ENCODE assay signal across 14 cellular contexts in the genomic region with DNA sequence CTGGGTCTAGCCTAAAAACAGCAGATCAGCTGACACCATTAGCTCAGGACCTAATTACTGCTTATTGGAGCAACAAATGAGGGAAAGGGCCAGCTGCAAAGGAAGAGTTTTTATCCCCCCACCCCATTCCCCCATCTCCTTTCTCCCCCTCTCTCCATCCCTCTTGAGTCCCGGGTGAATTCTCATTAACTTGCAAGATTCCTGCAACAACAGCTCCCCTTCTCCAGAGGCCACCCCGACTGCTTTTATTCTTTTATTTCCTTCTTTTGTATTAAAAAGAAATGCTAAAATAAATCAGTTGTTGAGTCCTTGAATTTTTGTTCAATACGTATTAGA. TPM values are rescaled to one million over a fixed set of nuclear protein-coding genes. Genes with fewer than 3 reads are reported as not detected.
A peak's percentile ranks its signal among the peaks of the same experiment; 100 is the strongest.
DNase-seq lines count a peak whose midpoint lies in the region; ATAC-seq and TF ChIP-seq lines count a peak whose summit lies in the region.
"Had no signal": no experiment of that assay in that cellular context is flagged by ENCODE, and none has a peak within 500 bp of the region (broad histone marks: within the 10 kb centered on the region; RNA-seq: fewer than 3 reads in every experiment).

No MANE protein-coding gene starts in this region.

- CTCF ChIA-PET in MCF 10A (lab: Yijun Ruan, JAX) = interaction anchor here (0.7 kb wide), 1 partner anchor 102 kb away, joined by 3 read pairs; no protein-coding TSS in a partner anchor
- CTCF ChIA-PET in mammary epithelial cell (lab: Charles Lee; ENCODE audit: low non-redundant PET) = interaction anchor here (0.6 kb wide), 1 partner anchor 118 kb away, joined by 3 read pairs; no protein-coding TSS in a partner anchor

- no peaks in the 10 kb centered on the region for H3K9me3 ChIP-seq in breast epithelium
- H3K9me3 ChIP-seq in mammary epithelial cell (replicated peaks; ENCODE audit: insufficient read depth, low read length) = no peaks in the 10 kb centered on the region
- H3K9me3 ChIP-seq in testis = no peaks in the 10 kb centered on the region
- no peaks in the 10 kb centered on the region for H3K9me3 ChIP-seq in upper lobe of left lung
- H3K9me3 ChIP-seq: adrenal gland had no signal

- TF ChIP-seq POLR2A in breast epithelium (IDR thresholded peaks at IDR 0.05) (no peak), testis (IDR thresholded peaks at IDR 0.05) (no peak), upper lobe of left lung (IDR thresholded peaks at IDR 0.05) (no peak)

- H3K4me2 ChIP-seq in mammary epithelial cell (ENCODE audit: insufficient read depth, low read depth, low read length) = peak overlapping the region; percentile 32

- WGBS in mammary epithelial cell (ENCODE audit: low coverage, missing lambda C conversion rate) = 48% methylated on average over 2 of the region's 3 CpGs
- 7 to 8% methylated on average over 3 of the region's 3 CpGs for WGBS in testis, 2 donors
- WGBS in upper lobe of left lung, 2 donors = 12 to 13% methylated on average over 3 of the region's 3 CpGs

- H2AFZ ChIP-seq in mammary epithelial cell (ENCODE audit: low read depth, low read length) = no peak overlapping the region

- DNase-seq in breast epithelium (ENCODE audit: low spot score in 2 of 2) = no peak
- DNase-seq in MCF 10A (ENCODE audit: unreplicated experiment) = no peak
- DNase-seq in mammary epithelial cell = no peak
- DNase-seq in mesothelial cell of epicardium (ENCODE audit: low spot score in 2 of 2, unreplicated experiment in 2 of 2) = no peak
- no peak for DNase-seq in testis
- no peak for DNase-seq in upper lobe of left lung
- DNase-seq in NCI-H2171 treated with DMSO at 0.1 percent for 48 hours (lab: John Stamatoyannopoulos, UW) = no peak
- no peak for DNase-seq in NOMO-1 treated with DMSO at 0.1 percent for 48 hours (lab: John Stamatoyannopoulos, UW; ENCODE audit: unreplicated experiment)
- DNase-seq: activated CD4-positive, alpha-beta T cell treated with anti-CD3 and anti-CD28 coated beads, Interleukin-2, amount 10 ng/mL, durations not matched to agents 7 days and 5 days; activated T-cell treated with anti-CD3 and anti-CD28 coated beads, Interleukin-2, amount 50 U/mL, for 72 hours; effector memory CD4-positive, alpha-beta T cell had no signal

- TF ChIP-seq EP300 in upper lobe of left lung (IDR thresholded peaks at IDR 0.05) = no peak

- no TSS peak for BruUV-seq in MCF 10A (replicated peaks; lab: Mats Ljungman, UMichigan)
- no TSS peak for BruUV-seq in mammary epithelial cell (replicated peaks; lab: Mats Ljungman, UMichigan)

- H3K4me1 Mint-ChIP-seq in MCF 10A (ENCODE audit: insufficient read depth, unreplicated experiment) = no peaks in the 10 kb centered on the region
- H3K4me1 Mint-ChIP-seq in mesothelial cell of epicardium = peaks cover 25% of the 10 kb centered on the region
- H3K4me1 Mint-ChIP-seq: activated CD4-positive, alpha-beta T cell treated with anti-CD3 and anti-CD28 coated beads, Interleukin-2, amount 10 ng/mL, durations not matched to agents 7 days and 5 days had no signal

- no peaks in the 10 kb centered on the region for H3K79me2 ChIP-seq in mammary epithelial cell (ENCODE audit: insufficient read depth, low read length)

- H3K4me3 ChIP-seq in breast epithelium (peak overlapping the region in 2 of 3 donors; percentile 54 to 68), mammary epithelial cell (replicated peaks in 1 of 3; ENCODE audit: insufficient read depth in 1 of 3, low read depth in 2 of 3, low read length in 3 of 3) (peak overlapping the region in 1 of 3 experiments; percentile 45), testis (peak overlapping the region; percentile 44 to 56), upper lobe of left lung (peak overlapping the region in 2 of 4 donors; percentile 28 to 45)

- H3K4me3 Mint-ChIP-seq in MCF 10A (ENCODE audit: unreplicated experiment) (no peak overlapping the region), mesothelial cell of epicardium (peak overlapping the region; percentile 71)
- H3K4me3 Mint-ChIP-seq: activated CD4-positive, alpha-beta T cell treated with anti-CD3 and anti-CD28 coated beads, Interleukin-2, amount 10 ng/mL, durations not matched to agents 7 days and 5 days; activated T-cell treated with anti-CD3 and anti-CD28 coated beads, Interleukin-2, amount 50 U/mL, for 72 hours; T-helper 1 cell treated with Interleukin-12 subunit alpha and Interleukin-12 subunit beta and Interleukin-4 antibody, amounts not matched to agents 30 μg/mL and 1 μg/mL, for 36 hours had no signal

- H3K36me3 Mint-ChIP-seq in MCF 10A (ENCODE audit: insufficient read depth, unreplicated experiment) = no peaks in the 10 kb centered on the region
- no peaks in the 10 kb centered on the region for H3K36me3 Mint-ChIP-seq in mesothelial cell of epicardium

- H3K4me1 ChIP-seq in breast epithelium = peaks cover 0 to 2% of the 10 kb centered on the region in 2 donors
- peaks cover 27% of the 10 kb centered on the region for H3K4me1 ChIP-seq in mammary epithelial cell (ENCODE audit: insufficient read depth, low read length)
- H3K4me1 ChIP-seq in testis = peaks cover 6% of the 10 kb centered on the region
- H3K4me1 ChIP-seq in upper lobe of left lung = peaks cover 16 to 33% (median 22%) of the 10 kb centered on the region in 4 donors

- POLR2A ChIA-PET in MCF 10A (lab: Yijun Ruan, JAX) = no interaction called here

- in situ Hi-C loops in mammary epithelial cell (cut with MboI; ENCODE audit: low sequenced_read_pairs in 2 of 2) = no loop called here

- H3K36me3 ChIP-seq in breast epithelium (no peaks in the 10 kb centered on the region), mammary epithelial cell (ENCODE audit: insufficient read depth, low read length) (no peaks in the 10 kb centered on the region), testis (ENCODE audit: low read depth, missing control alignments) (no peaks in the 10 kb centered on the region), upper lobe of left lung (no peaks in the 10 kb centered on the region)
- H3K36me3 ChIP-seq: adrenal gland had no signal

- dilution Hi-C loops in mammary epithelial cell (cut with HindIII; ENCODE audit: low sequenced_read_pairs) = no loop called here

- H3K27ac Mint-ChIP-seq in MCF 10A (ENCODE audit: low read depth, unreplicated experiment) (no peak overlapping the region), mesothelial cell of epicardium (no peak overlapping the region)
- H3K27ac Mint-ChIP-seq: activated CD4-positive, alpha-beta T cell treated with anti-CD3 and anti-CD28 coated beads, Interleukin-2, amount 10 ng/mL, durations not matched to agents 7 days and 5 days; activated T-cell treated with anti-CD3 and anti-CD28 coated beads, Interleukin-2, amount 50 U/mL, for 72 hours; T-helper 1 cell treated with Interleukin-12 subunit alpha and Interleukin-12 subunit beta and Interleukin-4 antibody, amounts not matched to agents 30 μg/mL and 1 μg/mL, for 36 hours had no signal

- H3K27me3 Mint-ChIP-seq in MCF 10A (ENCODE audit: insufficient read depth, unreplicated experiment) (peaks cover 27% of the 10 kb centered on the region), mesothelial cell of epicardium (ENCODE audit: low read depth) (peaks cover 84% of the 10 kb centered on the region)

- H3K9ac ChIP-seq in mammary epithelial cell (ENCODE audit: insufficient read depth, low read length) = no peak overlapping the region

- no peaks in the 10 kb centered on the region for H4K20me1 ChIP-seq in mammary epithelial cell (ENCODE audit: insufficient read depth, low read length)

- intact Hi-C loops in breast epithelium (cut with DNase I; ENCODE audit: low total_unique reads) = no loop called here
- intact Hi-C loops in MCF 10A (cut with micrococcal nuclease) = no loop called here
- intact Hi-C loops in mammary epithelial cell (cut with micrococcal nuclease) = loop anchor here (5.0 to 10.0 kb wide), 2 partner anchors 97 to 100 kb away; no protein-coding TSS in a partner anchor
- intact Hi-C loops in testis (cut with DNase I; ENCODE audit: low total_unique reads) = no loop called here

- peaks cover 0 to 46% of the 10 kb centered on the region in 2 donors for H3K27me3 ChIP-seq in breast epithelium
- H3K27me3 ChIP-seq in mammary epithelial cell (ENCODE audit: insufficient read depth, low read length) = peaks cover 42% of the 10 kb centered on the region
- H3K27me3 ChIP-seq in testis = no peaks in the 10 kb centered on the region
- peaks cover 0 to 20% (median 10%) of the 10 kb centered on the region in 4 donors for H3K27me3 ChIP-seq in upper lobe of left lung

- H3K9me3 Mint-ChIP-seq in MCF 10A (ENCODE audit: unreplicated experiment) (peaks cover 10% of the 10 kb centered on the region), mesothelial cell of epicardium (no peaks in the 10 kb centered on the region)
- H3K9me3 Mint-ChIP-seq: activated CD4-positive, alpha-beta T cell treated with anti-CD3 and anti-CD28 coated beads, Interleukin-2, amount 10 ng/mL, durations not matched to agents 7 days and 5 days; T-helper 1 cell treated with Interleukin-12 subunit alpha and Interleukin-12 subunit beta and Interleukin-4 antibody, amounts not matched to agents 30 μg/mL and 1 μg/mL, for 36 hours had no signal

- H3K27ac ChIP-seq in breast epithelium = no peak overlapping the region
- no peak overlapping the region for H3K27ac ChIP-seq in mammary epithelial cell (ENCODE audit: insufficient read depth, low read depth, low read length)
- H3K27ac ChIP-seq in testis = no peak overlapping the region
- no peak overlapping the region for H3K27ac ChIP-seq in upper lobe of left lung

- no peak for ATAC-seq in upper lobe of left lung (ENCODE audit: low FRiP score in 2 of 2)
- ATAC-seq: activated T-cell treated with anti-CD3 and anti-CD28 coated beads, Interleukin-2, amount 50 U/mL, for 72 hours had no signal

- TF ChIP-seq CTCF in breast epithelium (IDR thresholded peaks at IDR 0.05) (no peak), MCF 10A (IDR thresholded peaks at IDR 0.05; ENCODE audit: unreplicated experiment) (no peak), mammary epithelial cell (conservative IDR thresholded peaks at IDR 0.05 in 1 of 2, IDR thresholded peaks at IDR 0.05 in 1 of 2; ENCODE audit: extremely low read depth in 1 of 2, insufficient read depth in 1 of 2, low read depth in 1 of 2, low read length in 2 of 2) (no peak), mesothelial cell of epicardium (IDR thresholded peaks at IDR 0.05; ENCODE audit: unreplicated experiment) (no peak), testis (IDR thresholded peaks at IDR 0.05) (no peak), upper lobe of left lung (IDR thresholded peaks at IDR 0.05) (no peak)

RNA-seq across cellular contexts. Expression of a gene that starts 0.5 kb away (rescaled TPM):
- under 1 TPM in 1 of 3 donors, not detected in 2; under 0.01 TPM for total RNA-seq in breast epithelium
- not detected in 2 replicates for total RNA-seq in MCF 10A (2022)
- total RNA-seq in mammary epithelial cell = under 1 TPM in 1 of 2 donors, not detected in 1; 0.33 TPM
- not detected for polyA plus RNA-seq in mammary epithelial cell
- not detected for polyA minus RNA-seq in mammary epithelial cell
- total RNA-seq in mesothelial cell of epicardium = 1.4 to 2.6 TPM (median 2.6 TPM) in 3 replicates
- 10 to 100 TPM; 17.2 to 24.5 TPM for total RNA-seq in testis
- polyA plus RNA-seq in testis (ENCODE audit: insufficient read depth, low read depth, low replicate concordance) = 58.8 TPM
- total RNA-seq in upper lobe of left lung = under 1 TPM in 1 of 6 donors, not detected in 5; 0.40 TPM
- total RNA-seq: activated CD4-positive, alpha-beta T cell treated with anti-CD3 and anti-CD28 coated beads, Interleukin-2, amount 10 ng/mL, durations not matched to agents 7 days and 5 days; activated T-cell treated with anti-CD3 and anti-CD28 coated beads, Interleukin-2, amount 50 U/mL, for 72 hours; glomerular endothelial cell had no signal
